1 cellular context compared by ENCODE assay signal in the genomic region with DNA sequence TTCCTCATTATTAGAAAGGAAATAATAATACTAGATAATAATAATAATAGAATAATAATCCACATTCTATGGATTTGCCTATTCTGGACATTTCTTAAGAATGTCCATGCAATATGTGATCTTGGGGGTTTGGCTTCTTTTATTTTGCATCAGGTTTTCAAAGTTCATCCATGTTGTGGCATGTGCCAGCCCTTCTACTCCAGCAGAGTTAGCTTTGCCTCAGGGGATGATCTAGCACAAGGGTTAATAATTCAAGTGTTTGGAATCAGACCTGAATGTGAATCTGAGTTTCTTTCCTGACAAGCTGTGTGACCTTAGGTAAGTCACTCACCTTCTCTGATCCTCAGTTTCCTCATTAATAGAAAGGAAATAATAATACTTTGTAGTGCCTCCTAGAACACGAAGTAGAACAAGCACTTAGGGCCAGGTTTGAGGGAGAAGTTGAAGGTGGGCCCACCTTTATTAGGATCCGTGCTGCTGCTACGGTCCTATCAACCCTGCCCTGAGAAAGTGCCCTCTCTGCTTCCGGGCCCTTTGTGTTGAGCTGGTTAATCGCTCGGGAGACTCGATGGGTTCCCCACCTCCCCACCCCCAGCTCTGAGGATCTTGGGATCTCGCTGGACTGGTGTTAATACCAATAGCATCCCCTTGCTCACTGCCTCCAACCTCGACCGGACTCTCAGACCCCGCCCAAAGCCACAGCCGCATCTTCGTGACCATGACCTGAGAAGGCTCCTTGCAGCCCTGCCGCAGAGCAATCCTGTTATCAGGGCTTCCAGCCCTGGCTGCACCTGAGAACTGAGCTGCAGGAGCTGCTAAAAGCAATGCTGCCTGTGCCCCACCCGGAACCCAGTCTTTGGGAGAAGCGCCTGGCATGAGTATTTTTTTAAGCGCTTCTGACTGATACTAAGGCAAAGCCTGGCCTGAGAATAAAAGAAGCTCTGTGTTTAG.
TF ChIP-seq lines count a peak whose summit lies in the region.

No MANE protein-coding gene starts in this region.

TF ChIP-seq in K562, 482 proteins besides CTCF, POLR2A, EP300 and RAD21 (continued from another document):
- TF ChIP-seq PHB2 (IDR thresholded peaks at IDR 0.05; ENCODE audit: low read depth) (no peak), ZNF696 (CRISPR knock-in tag; conservative IDR thresholded peaks at IDR 0.05) (no peak), CREM (IDR thresholded peaks at IDR 0.05; ENCODE audit: low read depth) (0 out of 2 replicates have a peak, but pooled peaks have one; percentile 19), CSDE1 (IDR thresholded peaks at IDR 0.05) (no peak), MCM2 (IDR thresholded peaks at IDR 0.05; ENCODE audit: low read depth) (no peak), GTF2A2 (tag; IDR thresholded peaks at IDR 0.05) (no peak), ZEB2 (IDR thresholded peaks at IDR 0.05) (peak; percentile 80; the same call in 1 of the 2 replicates), ZNF785 (CRISPR knock-in tag; IDR thresholded peaks at IDR 0.05) (no peak), FOXA1 (IDR thresholded peaks at IDR 0.05; ENCODE audit: borderline replicate concordance) (no peak), POLR2AphosphoS5 (IDR thresholded peaks at IDR 0.05; ENCODE audit: control insufficient read depth, insufficient read depth, low read depth, low read length) (peak; percentile 61; the same call in 1 of the 2 replicates), GABPA (tag; conservative IDR thresholded peaks at IDR 0.05; ENCODE audit: low read depth) (no peak), ETS2 (tag; IDR thresholded peaks at IDR 0.05; ENCODE audit: borderline replicate concordance, poor library complexity, severe bottlenecking) (no peak), TAL1 (IDR thresholded peaks at IDR 0.05) (peak; percentile 60; the same call in 1 of the 2 replicates), MYBL2 (IDR thresholded peaks at IDR 0.05; ENCODE audit: low read depth) (no peak), MYBL2 (CRISPR knock-in tag; IDR thresholded peaks at IDR 0.05; ENCODE audit: borderline replicate concordance) (no peak), RBM25 (IDR thresholded peaks at IDR 0.05; ENCODE audit: low read depth, low read length, severe bottlenecking) (peak; percentile 87), LCOR (CRISPR knock-in tag; IDR thresholded peaks at IDR 0.05) (no peak), YBX1 (IDR thresholded peaks at IDR 0.05) (no peak), BHLHE40 (IDR thresholded peaks at IDR 0.05; ENCODE audit: low read length) (peak; percentile 55; the same call in 1 of the 2 replicates), BCOR (IDR thresholded peaks at IDR 0.05) (peak; percentile 92), CBX8 (IDR thresholded peaks at IDR 0.05; ENCODE audit: borderline replicate concordance, extremely low read depth, low read depth, low read length, poor library complexity, severe bottlenecking) (no peak)
- TF ChIP-seq, protein P1, sequence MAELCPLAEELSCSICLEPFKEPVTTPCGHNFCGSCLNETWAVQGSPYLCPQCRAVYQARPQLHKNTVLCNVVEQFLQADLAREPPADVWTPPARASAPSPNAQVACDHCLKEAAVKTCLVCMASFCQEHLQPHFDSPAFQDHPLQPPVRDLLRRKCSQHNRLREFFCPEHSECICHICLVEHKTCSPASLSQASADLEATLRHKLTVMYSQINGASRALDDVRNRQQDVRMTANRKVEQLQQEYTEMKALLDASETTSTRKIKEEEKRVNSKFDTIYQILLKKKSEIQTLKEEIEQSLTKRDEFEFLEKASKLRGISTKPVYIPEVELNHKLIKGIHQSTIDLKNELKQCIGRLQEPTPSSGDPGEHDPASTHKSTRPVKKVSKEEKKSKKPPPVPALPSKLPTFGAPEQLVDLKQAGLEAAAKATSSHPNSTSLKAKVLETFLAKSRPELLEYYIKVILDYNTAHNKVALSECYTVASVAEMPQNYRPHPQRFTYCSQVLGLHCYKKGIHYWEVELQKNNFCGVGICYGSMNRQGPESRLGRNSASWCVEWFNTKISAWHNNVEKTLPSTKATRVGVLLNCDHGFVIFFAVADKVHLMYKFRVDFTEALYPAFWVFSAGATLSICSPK (IDR thresholded peaks at IDR 0.05; ENCODE audit: borderline replicate concordance), result no peak
- TF ChIP-seq, protein P2, sequence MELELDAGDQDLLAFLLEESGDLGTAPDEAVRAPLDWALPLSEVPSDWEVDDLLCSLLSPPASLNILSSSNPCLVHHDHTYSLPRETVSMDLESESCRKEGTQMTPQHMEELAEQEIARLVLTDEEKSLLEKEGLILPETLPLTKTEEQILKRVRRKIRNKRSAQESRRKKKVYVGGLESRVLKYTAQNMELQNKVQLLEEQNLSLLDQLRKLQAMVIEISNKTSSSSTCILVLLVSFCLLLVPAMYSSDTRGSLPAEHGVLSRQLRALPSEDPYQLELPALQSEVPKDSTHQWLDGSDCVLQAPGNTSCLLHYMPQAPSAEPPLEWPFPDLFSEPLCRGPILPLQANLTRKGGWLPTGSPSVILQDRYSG (tag; conservative IDR thresholded peaks at IDR 0.05; ENCODE audit: low read depth), result no peak
- TF ChIP-seq, protein P3, sequence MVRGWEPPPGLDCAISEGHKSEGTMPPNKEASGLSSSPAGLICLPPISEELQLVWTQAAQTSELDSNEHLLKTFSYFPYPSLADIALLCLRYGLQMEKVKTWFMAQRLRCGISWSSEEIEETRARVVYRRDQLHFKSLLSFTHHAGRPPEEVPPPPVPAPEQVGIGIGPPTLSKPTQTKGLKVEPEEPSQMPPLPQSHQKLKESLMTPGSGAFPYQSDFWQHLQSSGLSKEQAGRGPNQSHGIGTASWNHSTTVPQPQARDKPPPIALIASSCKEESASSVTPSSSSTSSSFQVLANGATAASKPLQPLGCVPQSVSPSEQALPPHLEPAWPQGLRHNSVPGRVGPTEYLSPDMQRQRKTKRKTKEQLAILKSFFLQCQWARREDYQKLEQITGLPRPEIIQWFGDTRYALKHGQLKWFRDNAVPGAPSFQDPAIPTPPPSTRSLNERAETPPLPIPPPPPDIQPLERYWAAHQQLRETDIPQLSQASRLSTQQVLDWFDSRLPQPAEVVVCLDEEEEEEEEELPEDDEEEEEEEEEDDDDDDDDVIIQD (CRISPR knock-in tag; IDR thresholded peaks at IDR 0.05), result no peak
- TF ChIP-seq, protein P4, sequence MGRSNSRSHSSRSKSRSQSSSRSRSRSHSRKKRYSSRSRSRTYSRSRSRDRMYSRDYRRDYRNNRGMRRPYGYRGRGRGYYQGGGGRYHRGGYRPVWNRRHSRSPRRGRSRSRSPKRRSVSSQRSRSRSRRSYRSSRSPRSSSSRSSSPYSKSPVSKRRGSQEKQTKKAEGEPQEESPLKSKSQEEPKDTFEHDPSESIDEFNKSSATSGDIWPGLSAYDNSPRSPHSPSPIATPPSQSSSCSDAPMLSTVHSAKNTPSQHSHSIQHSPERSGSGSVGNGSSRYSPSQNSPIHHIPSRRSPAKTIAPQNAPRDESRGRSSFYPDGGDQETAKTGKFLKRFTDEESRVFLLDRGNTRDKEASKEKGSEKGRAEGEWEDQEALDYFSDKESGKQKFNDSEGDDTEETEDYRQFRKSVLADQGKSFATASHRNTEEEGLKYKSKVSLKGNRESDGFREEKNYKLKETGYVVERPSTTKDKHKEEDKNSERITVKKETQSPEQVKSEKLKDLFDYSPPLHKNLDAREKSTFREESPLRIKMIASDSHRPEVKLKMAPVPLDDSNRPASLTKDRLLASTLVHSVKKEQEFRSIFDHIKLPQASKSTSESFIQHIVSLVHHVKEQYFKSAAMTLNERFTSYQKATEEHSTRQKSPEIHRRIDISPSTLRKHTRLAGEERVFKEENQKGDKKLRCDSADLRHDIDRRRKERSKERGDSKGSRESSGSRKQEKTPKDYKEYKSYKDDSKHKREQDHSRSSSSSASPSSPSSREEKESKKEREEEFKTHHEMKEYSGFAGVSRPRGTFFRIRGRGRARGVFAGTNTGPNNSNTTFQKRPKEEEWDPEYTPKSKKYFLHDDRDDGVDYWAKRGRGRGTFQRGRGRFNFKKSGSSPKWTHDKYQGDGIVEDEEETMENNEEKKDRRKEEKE (IDR thresholded peaks at IDR 0.05; ENCODE audit: borderline replicate concordance in 1 of 2, control insufficient read depth in 1 of 2, low read depth in 2 of 2, low read length in 1 of 2), result no peak
- TF ChIP-seq, protein P5, sequence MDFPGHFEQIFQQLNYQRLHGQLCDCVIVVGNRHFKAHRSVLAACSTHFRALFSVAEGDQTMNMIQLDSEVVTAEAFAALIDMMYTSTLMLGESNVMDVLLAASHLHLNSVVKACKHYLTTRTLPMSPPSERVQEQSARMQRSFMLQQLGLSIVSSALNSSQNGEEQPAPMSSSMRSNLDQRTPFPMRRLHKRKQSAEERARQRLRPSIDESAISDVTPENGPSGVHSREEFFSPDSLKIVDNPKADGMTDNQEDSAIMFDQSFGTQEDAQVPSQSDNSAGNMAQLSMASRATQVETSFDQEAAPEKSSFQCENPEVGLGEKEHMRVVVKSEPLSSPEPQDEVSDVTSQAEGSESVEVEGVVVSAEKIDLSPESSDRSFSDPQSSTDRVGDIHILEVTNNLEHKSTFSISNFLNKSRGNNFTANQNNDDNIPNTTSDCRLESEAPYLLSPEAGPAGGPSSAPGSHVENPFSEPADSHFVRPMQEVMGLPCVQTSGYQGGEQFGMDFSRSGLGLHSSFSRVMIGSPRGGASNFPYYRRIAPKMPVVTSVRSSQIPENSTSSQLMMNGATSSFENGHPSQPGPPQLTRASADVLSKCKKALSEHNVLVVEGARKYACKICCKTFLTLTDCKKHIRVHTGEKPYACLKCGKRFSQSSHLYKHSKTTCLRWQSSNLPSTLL (IDR thresholded peaks at IDR 0.05), result no peak
